6 cellular contexts compared by ENCODE assay signal in genomic region chr19:14434157-14434501, GRCh38. TPM values are rescaled to one million over a fixed set of nuclear protein-coding genes. Genes with fewer than 3 reads are reported as not detected.
DNase-seq lines count a peak whose midpoint lies in the region; ATAC-seq and TF ChIP-seq lines count a peak whose summit lies in the region.

No MANE protein-coding gene starts in this region.

- TF ChIP-seq CTCF in CD4-positive, alpha-beta T cell (IDR thresholded peaks at IDR 0.05), result no peak

- WGBS in thymus, result 49% methylated on average over 4 of the region's 4 CpGs

- H3K4me3 Mint-ChIP-seq in CD4-positive, alpha-beta T cell, result peak overlapping the region; percentile 90

- H3K27ac ChIP-seq in CD4-positive, alpha-beta T cell (ENCODE audit: low read depth, low read length), result peak overlapping the region; percentile 82
- H3K27ac ChIP-seq in thymus (ENCODE audit: low read depth), result peak overlapping the region; percentile 54

- CTCF ChIA-PET in CD4-positive, alpha-beta T cell (lab: Charles Lee), result interaction anchor here (1.0 kb wide), 1 partner anchor 38 kb away, joined by 4 read pairs; no protein-coding TSS in a partner anchor

- H3K4me1 Mint-ChIP-seq in CD4-positive, alpha-beta T cell (ENCODE audit: low read depth), result peaks cover 51% of the 10 kb centered on the region

- H3K9me3 Mint-ChIP-seq in CD4-positive, alpha-beta T cell, result no peaks in the 10 kb centered on the region

- no peaks in the 10 kb centered on the region for H3K36me3 Mint-ChIP-seq in CD4-positive, alpha-beta T cell (ENCODE audit: low read depth)

- no peaks in the 10 kb centered on the region for H3K9me3 ChIP-seq in CD4-positive, alpha-beta T cell (ENCODE audit: control insufficient read depth, low read length)
- no peaks in the 10 kb centered on the region for H3K9me3 ChIP-seq in thymus (ENCODE audit: control insufficient read depth)

- H3K4me1 ChIP-seq in thymus (ENCODE audit: control insufficient read depth, insufficient read depth, low read length), result peaks cover 9% of the 10 kb centered on the region

- peak overlapping the region; percentile 73 for H3K4me3 ChIP-seq in thymus (ENCODE audit: low read length)

- intact Hi-C loops in CD4-positive, alpha-beta T cell (cut with DNase I, micrococcal nuclease), result loop anchor here in 1 of 2 experiments (5.0 kb wide), 1 partner anchor 53 kb away; no protein-coding TSS in a partner anchor

- H3K27me3 Mint-ChIP-seq in CD4-positive, alpha-beta T cell, result no peaks in the 10 kb centered on the region

- H3K36me3 ChIP-seq in thymus (ENCODE audit: control insufficient read depth, insufficient read depth), result no peaks in the 10 kb centered on the region

- H3K27me3 ChIP-seq in CD4-positive, alpha-beta T cell (ENCODE audit: control insufficient read depth, insufficient read depth, low read length), result no peaks in the 10 kb centered on the region
- H3K27me3 ChIP-seq in thymus (ENCODE audit: control insufficient read depth, insufficient read depth), result no peaks in the 10 kb centered on the region

- peak in 1 of 10 experiments; percentile 26 for DNase-seq in CD4-positive, alpha-beta T cell
- DNase-seq in NCI-H2196 (lab: John Stamatoyannopoulos, UW; ENCODE audit: unreplicated experiment) (peak; percentile 71), globus pallidus (ENCODE audit: low spot score) (peak; percentile 21)

- peak overlapping the region; percentile 91 for H3K27ac Mint-ChIP-seq in CD4-positive, alpha-beta T cell

- ATAC-seq in CD4-positive, alpha-beta T cell (ENCODE audit: poor library complexity), result peak; percentile 30
- ATAC-seq in GM18868 (IDR thresholded peaks at IDR 0.05; ENCODE audit: unreplicated experiment) (no peak), HG03097 (IDR thresholded peaks at IDR 0.05; ENCODE audit: low FRiP score, unreplicated experiment) (no peak)

- POLR2A ChIA-PET in CD4-positive, alpha-beta T cell (lab: Charles Lee), result interaction anchor here (0.6 to 1.6 kb wide), 6 partner anchors 15 to 84 kb away, joined by 3 to 10 read pairs (median 5); partner anchors contain the start of genes DDX39A, DNAJB1 and GIPC1

RNA-seq across cellular contexts. Expression of gene PKN1, which starts 1.0 kb away (rescaled TPM):
- 100 to 1,000 TPM; 171 TPM for total RNA-seq in CD4-positive, alpha-beta T cell
- polyA plus RNA-seq in thymus, result 86.4 TPM

RNA-seq across cellular contexts. Expression of gene DDX39A, which starts 15.0 kb away (rescaled TPM):
- total RNA-seq in CD4-positive, alpha-beta T cell, result 100 to 1,000 TPM; 296 to 299 TPM
- 197 TPM for polyA plus RNA-seq in thymus

RNA-seq across cellular contexts. Expression of gene PTGER1, which starts 41.0 kb away (rescaled TPM):
- not detected for total RNA-seq in CD4-positive, alpha-beta T cell
- 0.11 TPM for polyA plus RNA-seq in thymus

RNA-seq across cellular contexts. Expression of gene ADGRE5, which starts 52.9 kb away (rescaled TPM):
- 100 to 1,000 TPM; 745 to 751 TPM for total RNA-seq in CD4-positive, alpha-beta T cell
- 38.7 TPM for polyA plus RNA-seq in thymus
